8 cellular contexts compared by ENCODE assay signal in genomic region chr14:77760381-77761204, GRCh38. TPM values are rescaled to one million over a fixed set of nuclear protein-coding genes. Genes with fewer than 3 reads are reported as not detected.
DNase-seq lines count a peak whose midpoint lies in the region; ATAC-seq and TF ChIP-seq lines count a peak whose summit lies in the region.

SNW1 (minus strand) TSS chr14:77761156; CDS start chr14:77761127, 29 bp downstream.

- BruUV-seq in Panc1 (replicated peaks; lab: Mats Ljungman, UMichigan): no TSS peak

- CTCF ChIA-PET in Panc1 (lab: Charles Lee): no interaction called here
- CTCF ChIA-PET in naive thymus-derived CD4-positive, alpha-beta T cell (lab: Charles Lee): no interaction called here

- POLR2A ChIA-PET in Panc1 (lab: Charles Lee): interaction anchor here (0.6 kb wide), 1 partner anchor 283 kb away, joined by 6 read pairs; no protein-coding TSS in a partner anchor
- POLR2A ChIA-PET in naive thymus-derived CD4-positive, alpha-beta T cell (lab: Charles Lee): interaction anchor here (0.8 to 3.0 kb wide), 7 partner anchors 39 to 383 kb away, joined by 3 to 13 read pairs (median 4); partner anchors contain the start of genes ADCK1, ALKBH1, SAMD15 and SLIRP

- in situ Hi-C loops in Caki2 (cut with HindIII; ENCODE audit: low pct_unique_long_range_greater_than_20kb, low sequenced_read_pairs) (no loop called here), Panc1 (cut with HindIII; ENCODE audit: low pct_unique_long_range_greater_than_20kb, low sequenced_read_pairs) (no loop called here)

- H3K27ac ChIP-seq in Panc1 (ENCODE audit: low read length): peak within 1 kb of the TSS; percentile 95
- H3K27ac ChIP-seq in naive thymus-derived CD4-positive, alpha-beta T cell (ENCODE audit: low read depth, low read length): peak within 1 kb of the TSS; percentile 97

- H3K4me3 ChIP-seq in Panc1 (ENCODE audit: low read depth in 2 of 2, low read length in 2 of 2) (peak within 1 kb of the TSS; percentile 71 to 94), fibroblast of mammary gland (ENCODE audit: control insufficient read depth, low read depth, low read length) (peak within 1 kb of the TSS; percentile 96)
- peak within 1 kb of the TSS; percentile 94 for H3K4me3 ChIP-seq in naive thymus-derived CD4-positive, alpha-beta T cell (ENCODE audit: low read length)

- no peaks in the 10 kb centered on the region for H3K9me3 ChIP-seq in Panc1 (ENCODE audit: control insufficient read depth, insufficient read depth, low read depth, low read length)
- H3K9me3 ChIP-seq in naive thymus-derived CD4-positive, alpha-beta T cell (ENCODE audit: control insufficient read depth in 2 of 3, low read length in 3 of 3): no peaks in the 10 kb centered on the region

- no peaks in the 10 kb centered on the region for H3K27me3 Mint-ChIP-seq in naive thymus-derived CD4-positive, alpha-beta T cell
- H3K27me3 Mint-ChIP-seq in stimulated activated naive B cell treated with anti-CD40 and anti-IgM and Interleukin-4, amounts not matched to agents 10 μg/mL and 1 μg/mL and 100 μg/mL, for 72 hours: no peaks in the 10 kb centered on the region

- H3K27me3 ChIP-seq in Panc1 (ENCODE audit: control insufficient read depth, insufficient read depth, low read length): no peaks in the 10 kb centered on the region
- H3K27me3 ChIP-seq in naive thymus-derived CD4-positive, alpha-beta T cell (ENCODE audit: control insufficient read depth in 2 of 2, insufficient read depth in 2 of 2, low read length in 2 of 2): no peaks in the 10 kb centered on the region

- H3K36me3 ChIP-seq in Panc1 (ENCODE audit: control insufficient read depth, insufficient read depth, low read length): peaks cover 3% of the 10 kb centered on the region; the same call in 1 of the 2 replicates
- peaks cover 0 to 6% (median 0%) of the 10 kb centered on the region in 3 experiments for H3K36me3 ChIP-seq in naive thymus-derived CD4-positive, alpha-beta T cell (ENCODE audit: control insufficient read depth in 2 of 3, insufficient read depth in 3 of 3, low read length in 3 of 3)

- TF ChIP-seq CTCF in Panc1 (IDR thresholded peaks at IDR 0.05) (no peak), fibroblast of mammary gland (conservative IDR thresholded peaks at IDR 0.05; ENCODE audit: control insufficient read depth, insufficient read depth, low read depth, low read length) (no peak)

- intact Hi-C loops in Panc1 (cut with micrococcal nuclease; ENCODE audit: unreplicated experiment): no loop called here
- intact Hi-C loops in naive thymus-derived CD4-positive, alpha-beta T cell (cut with micrococcal nuclease): loop anchor here (1.0 to 10.0 kb wide), 9 partner anchors 40 to 946 kb away; partner anchors contain the start of genes ADCK1 (in 2 of the 2), ALKBH1 (in 2 of the 2), CIPC (in 2 of the 2) and GSTZ1 (in 2 of the 2)

- peak; percentile 80 for DNase-seq in Caki2 (ENCODE audit: low read depth)
- DNase-seq in HS-5 (ENCODE audit: low read depth): peak; percentile 19
- no peak for DNase-seq in Panc1 (ENCODE audit: low read depth, low spot score)
- peak; percentile 75 to 86 for DNase-seq in activated T-helper 1 cell treated with anti-CD3 and anti-CD28 coated beads, Interleukin-2, amount 50 U/mL, for 16 hours (ENCODE audit: low read depth in 1 of 2, low spot score in 1 of 2)
- peak; percentile 47 for DNase-seq in fibroblast of mammary gland (ENCODE audit: low read depth)
- peak; percentile 80 to 94 (median 90) for DNase-seq in naive thymus-derived CD4-positive, alpha-beta T cell
- peak; percentile 90 for DNase-seq in stimulated activated naive B cell treated with anti-CD40 and anti-IgM and Interleukin-4, amounts not matched to agents 10 μg/mL and 1 μg/mL and 100 μg/mL, for 72 hours

- H3K4me1 ChIP-seq in Panc1 (ENCODE audit: control insufficient read depth, insufficient read depth, low read length): peaks cover 4% of the 10 kb centered on the region; the same call in 1 of the 2 replicates
- peaks cover 28 to 30% of the 10 kb centered on the region in 2 donors for H3K4me1 ChIP-seq in naive thymus-derived CD4-positive, alpha-beta T cell (ENCODE audit: control insufficient read depth in 2 of 2, insufficient read depth in 2 of 2, low read length in 2 of 2)

- H3K4me1 Mint-ChIP-seq in naive thymus-derived CD4-positive, alpha-beta T cell: peaks cover 26 to 60% (median 42%) of the 10 kb centered on the region in 7 donors
- peaks cover 17 to 24% of the 10 kb centered on the region in 2 donors for H3K4me1 Mint-ChIP-seq in stimulated activated naive B cell treated with anti-CD40 and anti-IgM and Interleukin-4, amounts not matched to agents 10 μg/mL and 1 μg/mL and 100 μg/mL, for 72 hours

- H3K4me3 Mint-ChIP-seq in naive thymus-derived CD4-positive, alpha-beta T cell: peak within 1 kb of the TSS; percentile 91 to 97 (median 95)
- peak within 1 kb of the TSS; percentile 94 to 96 for H3K4me3 Mint-ChIP-seq in stimulated activated naive B cell treated with anti-CD40 and anti-IgM and Interleukin-4, amounts not matched to agents 10 μg/mL and 1 μg/mL and 100 μg/mL, for 72 hours

- H3K27ac Mint-ChIP-seq in naive thymus-derived CD4-positive, alpha-beta T cell: peak within 1 kb of the TSS; percentile 92 to 99 (median 98)
- peak within 1 kb of the TSS; percentile 99 for H3K27ac Mint-ChIP-seq in stimulated activated naive B cell treated with anti-CD40 and anti-IgM and Interleukin-4, amounts not matched to agents 10 μg/mL and 1 μg/mL and 100 μg/mL, for 72 hours

- peaks cover 0 to 15% (median 4%) of the 10 kb centered on the region in 5 donors for H3K36me3 Mint-ChIP-seq in naive thymus-derived CD4-positive, alpha-beta T cell
- H3K36me3 Mint-ChIP-seq in stimulated activated naive B cell treated with anti-CD40 and anti-IgM and Interleukin-4, amounts not matched to agents 10 μg/mL and 1 μg/mL and 100 μg/mL, for 72 hours: peaks cover 14 to 16% of the 10 kb centered on the region in 2 donors

- no peaks in the 10 kb centered on the region for H3K9me3 Mint-ChIP-seq in naive thymus-derived CD4-positive, alpha-beta T cell
- no peaks in the 10 kb centered on the region for H3K9me3 Mint-ChIP-seq in stimulated activated naive B cell treated with anti-CD40 and anti-IgM and Interleukin-4, amounts not matched to agents 10 μg/mL and 1 μg/mL and 100 μg/mL, for 72 hours

- ATAC-seq in GM19468 (IDR thresholded peaks at IDR 0.05; ENCODE audit: extremely low read depth, unreplicated experiment) (peak; percentile 96), Panc1 (peak; percentile 97)
- peak; percentile 95 for ATAC-seq in naive thymus-derived CD4-positive, alpha-beta T cell
- ATAC-seq in stimulated activated naive B cell treated with anti-CD40 and anti-IgM and Interleukin-4, amounts not matched to agents 10 μg/mL and 1 μg/mL and 100 μg/mL, for 72 hours (replicated peaks): peak; percentile 93 to 96

RNA-seq across cellular contexts. Expression of gene SNW1, which starts in this region (rescaled TPM):
- 39.6 and 85.5 TPM in 2 replicates for total RNA-seq in Caki2 (2014; rRNA removed; shearing (Covaris generic); ENCODE audit: low replicate concordance)
- total RNA-seq in Panc1 (2021; ENCODE audit: unreplicated experiment): 67.0 TPM
- polyA plus RNA-seq in Panc1 (2012; ENCODE audit: insufficient read length): 30.8 TPM
- total RNA-seq in naive thymus-derived CD4-positive, alpha-beta T cell: 100 to 1,000 TPM in 2 of 5 experiments, 10 to 100 TPM in 3; 84.4 to 108 (median 97.7) TPM
- 10 to 100 TPM; 59.6 to 89.1 TPM for polyA plus RNA-seq in naive thymus-derived CD4-positive, alpha-beta T cell
